8 cellular contexts compared by ENCODE assay signal in genomic region chr12:1796515-1797010, GRCh38. TPM values are rescaled to one million over a fixed set of nuclear protein-coding genes. Genes with fewer than 3 reads are reported as not detected.
DNase-seq lines count a peak whose midpoint lies in the region; ATAC-seq, FAIRE-seq and TF ChIP-seq lines count a peak whose summit lies in the region.

No MANE protein-coding gene starts in this region.

- peak overlapping the region; percentile 93 for H2AFZ ChIP-seq in GM23338

- H3K79me2 ChIP-seq in GM23338 (replicated peaks; ENCODE audit: insufficient read depth), result no peaks in the 10 kb centered on the region

- H3K4me3 Mint-ChIP-seq in GM23338, result peak overlapping the region; percentile 74; the same call in 2 of the 3 replicates

- peaks cover 14% of the 10 kb centered on the region for H3K27me3 Mint-ChIP-seq in GM23338 (ENCODE audit: insufficient read depth, low read depth, poor library complexity)

- no peak overlapping the region for H3K27ac Mint-ChIP-seq in GM23338

- no peak overlapping the region for H3K27ac ChIP-seq in GM23338 (ENCODE audit: low read depth)
- H3K27ac ChIP-seq in kidney (ENCODE audit: low read depth in 2 of 2, low read length in 2 of 2), result peak overlapping the region; percentile 48 to 67

- peak; percentile 56 for DNase-seq in ELR (ENCODE audit: low read depth)
- peak; percentile 51 for DNase-seq in GM23338 (ENCODE audit: low spot score)
- DNase-seq in NOMO-1 treated with DMSO at 0.1 percent for 48 hours (lab: John Stamatoyannopoulos, UW; ENCODE audit: unreplicated experiment), result peak; percentile 63
- DNase-seq in amniotic epithelial cell (ENCODE audit: low read depth), result peak; percentile 21
- peak; percentile 87 for DNase-seq in kidney
- peak; percentile 61 for DNase-seq in stimulated activated CD8-positive, alpha-beta memory T cell treated with anti-CD3 and anti-CD28 coated beads, Interleukin-4, amount 100 ng/mL, for 48 hours
- DNase-seq in medulla oblongata (ENCODE audit: extremely low spot score), result no peak
- DNase-seq in anterior cingulate cortex (lab: John Stamatoyannopoulos, UW), result no peak

- TF ChIP-seq CTCF in GM23338 (conservative IDR thresholded peaks at IDR 0.05; ENCODE audit: low read depth in 2 of 2), result no peak
- TF ChIP-seq CTCF in kidney (IDR thresholded peaks at IDR 0.05; ENCODE audit: borderline replicate concordance, extremely low read depth, insufficient read depth), result no peak

- H3K9me2 ChIP-seq in GM23338 (ENCODE audit: insufficient read depth), result no peaks in the 10 kb centered on the region

- FAIRE-seq in kidney (lab: Jason Lieb, UNC), result no peak

- no peaks in the 10 kb centered on the region; the same call in 2 of the 3 replicates for H3K9me3 Mint-ChIP-seq in GM23338

- H3K4me1 ChIP-seq in GM23338 (ENCODE audit: insufficient read depth), result peaks cover 11% of the 10 kb centered on the region; the same call in 1 of the 2 replicates
- peaks cover 4 to 18% of the 10 kb centered on the region in 2 donors for H3K4me1 ChIP-seq in kidney (ENCODE audit: control insufficient read depth in 1 of 2, insufficient read depth in 1 of 2, low read depth in 1 of 2, low read length in 2 of 2)

- H3K9ac ChIP-seq in kidney (ENCODE audit: low read length in 2 of 2), result peak overlapping the region; percentile 74 to 84

- H3K9me3 ChIP-seq in kidney (ENCODE audit: control insufficient read depth in 1 of 2, low read length in 2 of 2), result no peaks in the 10 kb centered on the region

- intact Hi-C loops in kidney (cut with DNase I), result loop anchor here (10.0 kb wide), 1 partner anchor 138 kb away; no protein-coding TSS in a partner anchor

- H3K4me3 ChIP-seq in GM23338, result peak overlapping the region; percentile 67
- H3K4me3 ChIP-seq in kidney (ENCODE audit: low read length in 2 of 2), result peak overlapping the region; percentile 74 to 79

- no peaks in the 10 kb centered on the region for H3F3A ChIP-seq in GM23338 (replicated peaks; ENCODE audit: low read depth)

- H3K36me3 Mint-ChIP-seq in GM23338 (ENCODE audit: low read depth), result no peaks in the 10 kb centered on the region; the same call in 2 of the 3 replicates

- peaks cover 5% of the 10 kb centered on the region for H3K27me3 ChIP-seq in GM23338 (ENCODE audit: insufficient read depth)

- peak; percentile 7 for ATAC-seq in GM23338

- no peaks in the 10 kb centered on the region for H4K20me1 ChIP-seq in GM23338 (replicated peaks; ENCODE audit: insufficient read depth)

- H3K36me3 ChIP-seq in GM23338 (ENCODE audit: insufficient read depth) (no peaks in the 10 kb centered on the region), kidney (ENCODE audit: control insufficient read depth in 1 of 2, insufficient read depth in 2 of 2, low read length in 2 of 2) (no peaks in the 10 kb centered on the region)

- H3K4me1 Mint-ChIP-seq in GM23338, result peaks cover 33% of the 10 kb centered on the region

- peak overlapping the region; percentile 83 for H3K4me2 ChIP-seq in GM23338

TF ChIP-seq in GM23338, 12 proteins besides CTCF, POLR2A, EP300 and RAD21:
- TF ChIP-seq EZH2phosphoT487 (IDR thresholded peaks at IDR 0.05; ENCODE audit: unreplicated experiment) (no peak), EZH2 (IDR thresholded peaks at IDR 0.05; ENCODE audit: low read depth, unreplicated experiment) (peak; percentile 27)
TF ChIP-seq in GM23338: peak in this region for 1.

RNA-seq across cellular contexts. Expression of gene LRTM2, which starts 23.8 kb away (rescaled TPM):
- total RNA-seq in GM23338 (2014; rRNA removed; shearing (Covaris generic)), result 0.12 TPM in 1 of 2 replicates, not detected in the other
- polyA plus RNA-seq in GM23338 (2016; fragmentation: Nextera tagmentation; extraction: Ambion mirVana) (0.08 TPM in 1 of 2 replicates, not detected in the other), kidney (ENCODE audit: insufficient read depth, low read depth, low replicate concordance) (not detected)
- not detected for total RNA-seq in kidney

Comparison
In these comparisons a context has a peak if more than half of its experiments do, and no peak if none do; other contexts are left out.
1. DNase-seq: peak in ELR (single experiment), GM23338 (single experiment), NOMO-1 treated with DMSO at 0.1 percent for 48 hours (single experiment), amniotic epithelial cell (single experiment), kidney (single experiment) and stimulated activated CD8-positive, alpha-beta memory T cell treated with anti-CD3 and anti-CD28 coated beads, Interleukin-4, amount 100 ng/mL, for 48 hours (single experiment); none in medulla oblongata (single experiment) and anterior cingulate cortex (0 of 58).